In the genomic region with DNA sequence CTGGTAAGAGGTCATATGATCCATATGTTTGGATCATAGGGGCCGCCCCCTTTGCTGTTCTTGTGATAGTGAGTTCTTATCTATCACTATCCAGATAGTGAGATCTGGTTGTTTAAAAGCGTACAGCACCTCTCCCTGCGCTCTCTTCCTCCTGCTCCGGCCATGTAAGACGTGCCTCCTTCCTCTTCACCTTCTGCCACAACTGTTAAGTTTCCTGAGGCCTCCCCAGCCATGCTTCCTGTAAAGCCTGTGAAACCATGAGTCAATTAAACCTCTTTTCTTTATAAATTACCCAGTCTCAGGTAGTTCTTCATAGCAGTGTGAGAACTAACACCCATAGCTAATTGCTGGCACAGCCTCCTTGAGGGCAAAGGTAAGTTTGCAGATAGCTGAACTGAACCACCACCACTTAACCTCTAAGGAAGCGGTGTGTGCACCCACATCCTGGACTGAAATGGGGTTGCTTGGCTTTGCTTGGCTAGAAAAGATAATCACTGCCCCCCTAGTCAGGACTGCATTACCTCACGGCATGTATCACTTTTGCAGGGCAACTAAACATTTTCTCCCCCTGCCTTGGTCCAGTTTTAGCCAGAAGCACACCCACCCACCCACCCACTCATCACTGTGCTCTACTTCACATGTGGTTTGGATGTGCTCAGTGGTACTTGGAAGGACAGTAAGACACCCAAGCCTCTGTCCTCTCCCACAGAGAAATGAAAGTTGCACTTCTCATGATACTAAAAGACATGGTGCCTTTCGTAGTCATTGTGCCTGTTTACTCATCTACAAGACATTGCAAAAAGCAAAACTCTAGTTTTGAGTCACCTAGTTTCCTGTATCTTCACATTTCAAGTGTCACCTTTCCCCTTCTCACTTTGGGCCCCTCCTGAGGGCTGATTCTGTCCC, we compare ENCODE assay signal across 8 cellular contexts. TPM values are rescaled to one million over a fixed set of nuclear protein-coding genes. Genes with fewer than 3 reads are reported as not detected.
DNase-seq lines count a peak whose midpoint lies in the region; ATAC-seq and TF ChIP-seq lines count a peak whose summit lies in the region.

No MANE protein-coding gene starts in this region.

- ATAC-seq in GM18870 (IDR thresholded peaks at IDR 0.05; ENCODE audit: unreplicated experiment) = peak; percentile 78
- ATAC-seq in HG03045 (IDR thresholded peaks at IDR 0.05; ENCODE audit: unreplicated experiment) = peak; percentile 77

- H3K4me3 ChIP-seq in HAP-1 (no peak overlapping the region), left ventricle myocardium inferior (no peak overlapping the region)

- no peak overlapping the region for H3K27ac ChIP-seq in left ventricle myocardium inferior (replicated peaks)

- in situ Hi-C loops in HAP-1 (cut with MboI; ENCODE audit: low sequenced_read_pairs) = no loop called here

- H3K9me3 Mint-ChIP-seq in nephron = no peaks in the 10 kb centered on the region

- TF ChIP-seq CTCF in nephron (IDR thresholded peaks at IDR 0.05; ENCODE audit: unreplicated experiment in 3 of 3) (no peak), left ventricle myocardium inferior (IDR thresholded peaks at IDR 0.05; ENCODE audit: borderline replicate concordance) (no peak)

- H3K36me3 ChIP-seq in HAP-1 (replicated peaks) = peaks cover 48% of the 10 kb centered on the region
- peaks cover 65% of the 10 kb centered on the region for H3K36me3 ChIP-seq in left ventricle myocardium inferior

- H3K4me1 ChIP-seq in HAP-1 = no peaks in the 10 kb centered on the region
- H3K4me1 ChIP-seq in left ventricle myocardium inferior = peaks cover 6% of the 10 kb centered on the region

- peak overlapping the region in 2 of 3 experiments; percentile 4 to 33 for H3K27ac Mint-ChIP-seq in nephron

- H3K36me3 Mint-ChIP-seq in nephron (ENCODE audit: low read depth) = peaks cover 53% of the 10 kb centered on the region

- no peak overlapping the region for H3K4me3 Mint-ChIP-seq in nephron

- H3K9me3 ChIP-seq in HAP-1 (no peaks in the 10 kb centered on the region), left ventricle myocardium inferior (replicated peaks) (no peaks in the 10 kb centered on the region)

- H3K27me3 ChIP-seq in HAP-1 (ENCODE audit: low read depth) (no peaks in the 10 kb centered on the region), left ventricle myocardium inferior (ENCODE audit: low read depth) (no peaks in the 10 kb centered on the region)

- peaks cover 16% of the 10 kb centered on the region for H3K4me1 Mint-ChIP-seq in nephron

- peak; percentile 13 to 19 for DNase-seq in activated CD8-positive, alpha-beta memory T cell treated with anti-CD3 and anti-CD28 coated beads for 1 hour (ENCODE audit: extremely low read depth in 1 of 2, low read depth in 1 of 2)
- no peak for DNase-seq in DMS79 (lab: John Stamatoyannopoulos, UW)
- no peak for DNase-seq in HAP-1 (ENCODE audit: low spot score in 2 of 2)
- DNase-seq in NAMALWA (ENCODE audit: low spot score) = no peak
- no peak for DNase-seq in left ventricle myocardium inferior

- H3K27me3 Mint-ChIP-seq in nephron (ENCODE audit: low read depth) = no peaks in the 10 kb centered on the region

- intact Hi-C loops in left ventricle myocardium inferior (cut with micrococcal nuclease) = no loop called here

RNA-seq across cellular contexts. Expression of a gene that starts 23.1 kb away (rescaled TPM):
- 1.5 TPM for total RNA-seq in left ventricle myocardium inferior

RNA-seq across cellular contexts. Expression of a gene that starts 33.2 kb away (rescaled TPM):
- 55.3 TPM for total RNA-seq in left ventricle myocardium inferior

RNA-seq across cellular contexts. Expression of a gene that starts 36.3 kb away (rescaled TPM):
- total RNA-seq in left ventricle myocardium inferior = 430 TPM

RNA-seq across cellular contexts. Expression of a gene that starts 59.7 kb away (rescaled TPM):
- total RNA-seq in left ventricle myocardium inferior = 3.0 TPM

Comparison
In these comparisons a context has a peak if more than half of its experiments do, and no peak if none do; other contexts are left out.
1. DNase-seq: peak in activated CD8-positive, alpha-beta memory T cell treated with anti-CD3 and anti-CD28 coated beads for 1 hour (2 of 2); none in DMS79 (single experiment), HAP-1 (0 of 2), NAMALWA (single experiment) and left ventricle myocardium inferior (single experiment).